22 cellular contexts compared by ENCODE assay signal in the genomic region with DNA sequence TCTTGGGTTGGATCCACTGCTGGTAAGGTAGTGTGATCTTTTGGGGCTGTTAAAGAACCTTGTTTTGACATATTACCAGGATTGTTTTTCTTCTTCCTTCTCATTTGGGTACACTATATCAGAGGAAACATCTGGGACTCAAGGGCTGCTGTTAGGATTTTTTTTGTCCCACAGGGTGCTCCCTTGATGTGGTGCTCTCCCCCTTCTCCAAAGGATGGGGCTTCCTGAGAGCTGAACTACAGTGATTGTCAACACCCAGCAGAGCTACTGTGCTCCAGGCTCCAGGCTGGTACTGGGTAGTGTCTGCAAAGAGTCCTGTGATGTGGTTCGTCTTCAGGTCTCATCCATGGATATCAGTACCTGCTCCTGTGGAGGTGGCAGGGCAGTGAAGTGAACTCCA. TPM values are rescaled to one million over a fixed set of nuclear protein-coding genes. Genes with fewer than 3 reads are reported as not detected.
DNase-seq lines count a peak whose midpoint lies in the region; ATAC-seq and TF ChIP-seq lines count a peak whose summit lies in the region.
"Had no signal": no experiment of that assay in that cellular context is flagged by ENCODE, and none has a peak within 500 bp of the region (broad histone marks: within the 10 kb centered on the region; RNA-seq: fewer than 3 reads in every experiment).

No MANE protein-coding gene starts in this region.

- peak overlapping the region; percentile 30 for H3K27ac Mint-ChIP-seq in activated naive CD4-positive, alpha-beta T cell treated with anti-CD3 and anti-CD28 coated beads, Interleukin-2, amount 50 U/mL, for 24 hours
- H3K27ac Mint-ChIP-seq in T-cell (peak overlapping the region; percentile 22 to 69), endodermal cell (peak overlapping the region; percentile 98)

- POLR2A ChIA-PET in T-cell (lab: Charles Lee): no interaction called here

- 93% methylated on average over 1 of the region's 1 CpG; no CpG with 5 or more reads in 1 of the 2 experiments for WGBS in endodermal cell (ENCODE audit: insufficient coverage in 1 of 2, insufficient read length in 1 of 2), 2 experiments
- 100% methylated on average over 1 of the region's 1 CpG for WGBS in esophagus muscularis mucosa
- 87 to 94% methylated on average over 1 of the region's 1 CpG for WGBS in sigmoid colon, 2 donors

- peaks cover 80% of the 10 kb centered on the region for H3K4me1 Mint-ChIP-seq in activated naive CD4-positive, alpha-beta T cell treated with anti-CD3 and anti-CD28 coated beads, Interleukin-2, amount 50 U/mL, for 24 hours
- H3K4me1 Mint-ChIP-seq in T-cell: peaks cover 66 to 82% (median 78%) of the 10 kb centered on the region in 3 donors
- H3K4me1 Mint-ChIP-seq in endodermal cell: peaks cover 31% of the 10 kb centered on the region

- CTCF ChIA-PET in T-cell (lab: Charles Lee): no interaction called here

- H3K9ac ChIP-seq in endodermal cell (ENCODE audit: extremely low read depth, low read length, poor library complexity, severe bottlenecking): no peak overlapping the region

- no peak overlapping the region for H3K27ac ChIP-seq in endodermal cell (ENCODE audit: low read depth, low read length)
- no peak overlapping the region for H3K27ac ChIP-seq in esophagus muscularis mucosa (replicated peaks in 1 of 4)
- H3K27ac ChIP-seq in sigmoid colon: no peak overlapping the region
- H3K27ac ChIP-seq: ascending aorta, epithelial cell of prostate had no signal

- H3K4me3 ChIP-seq in endodermal cell (ENCODE audit: low read length) (no peak overlapping the region), esophagus muscularis mucosa (no peak overlapping the region), sigmoid colon (no peak overlapping the region), BE2C (ENCODE audit: low read depth, low read length) (no peak overlapping the region)
- H3K4me3 ChIP-seq: ascending aorta had no signal

- ATAC-seq in T-cell (replicated peaks in 1 of 4): no peak
- ATAC-seq: left lobe of liver, sciatic nerve had no signal

- peaks cover 70% of the 10 kb centered on the region for H3K36me3 Mint-ChIP-seq in activated naive CD4-positive, alpha-beta T cell treated with anti-CD3 and anti-CD28 coated beads, Interleukin-2, amount 50 U/mL, for 24 hours
- peaks cover 89% of the 10 kb centered on the region for H3K36me3 Mint-ChIP-seq in T-cell
- peaks cover 13% of the 10 kb centered on the region for H3K36me3 Mint-ChIP-seq in endodermal cell (ENCODE audit: low read depth)

- H3K36me3 ChIP-seq in endodermal cell (ENCODE audit: control insufficient read depth, insufficient read depth, low read length): no peaks in the 10 kb centered on the region
- H3K36me3 ChIP-seq in esophagus muscularis mucosa: peaks cover 0 to 60% (median 29%) of the 10 kb centered on the region in 4 donors
- H3K36me3 ChIP-seq in sigmoid colon: peaks cover 0 to 56% (median 6%) of the 10 kb centered on the region in 4 donors
- H3K36me3 ChIP-seq in BE2C: no peaks in the 10 kb centered on the region

- no peak for TF ChIP-seq EP300 in esophagus muscularis mucosa (IDR thresholded peaks at IDR 0.05)
- TF ChIP-seq EP300 in sigmoid colon (IDR thresholded peaks at IDR 0.05): no peak

- TF ChIP-seq CTCF in endodermal cell (conservative IDR thresholded peaks at IDR 0.05): no peak
- no peak for TF ChIP-seq CTCF in esophagus muscularis mucosa (IDR thresholded peaks at IDR 0.05)
- TF ChIP-seq CTCF in sigmoid colon (IDR thresholded peaks at IDR 0.05): no peak
- no peak for TF ChIP-seq CTCF in BE2C (IDR thresholded peaks at IDR 0.05; ENCODE audit: low read depth, low read length)

- TF ChIP-seq POLR2A in esophagus muscularis mucosa (IDR thresholded peaks at IDR 0.05; ENCODE audit: low read depth): no peak
- TF ChIP-seq POLR2A in sigmoid colon (IDR thresholded peaks at IDR 0.05): no peak

- H3K4me3 Mint-ChIP-seq in activated naive CD4-positive, alpha-beta T cell treated with anti-CD3 and anti-CD28 coated beads, Interleukin-2, amount 50 U/mL, for 24 hours: peak overlapping the region; percentile 26
- H3K4me3 Mint-ChIP-seq in T-cell (peak overlapping the region in 1 of 3 donors; percentile 29), endodermal cell (peak overlapping the region; percentile 38)

- no peak for DNase-seq in activated naive CD4-positive, alpha-beta T cell treated with anti-CD3 and anti-CD28 coated beads, Interleukin-2, amount 50 U/mL, for 16 hours
- DNase-seq in T-cell: no peak
- no peak for DNase-seq in endodermal cell
- no peak for DNase-seq in esophagus muscularis mucosa (ENCODE audit: extremely low spot score)
- no peak for DNase-seq in sigmoid colon
- DNase-seq in BE2C: no peak
- DNase-seq: activated CD4-positive, CD25-positive, alpha-beta regulatory T cell; activated gamma-delta T cell; caudate nucleus; COR-L47; KBM-7; NCI-H146; NCI-H526 had no signal

- H3K4me1 ChIP-seq in endodermal cell (ENCODE audit: control insufficient read depth, insufficient read depth, low read length): peaks cover 5% of the 10 kb centered on the region
- H3K4me1 ChIP-seq in esophagus muscularis mucosa: peaks cover 3 to 26% (median 13%) of the 10 kb centered on the region in 4 donors
- H3K4me1 ChIP-seq in sigmoid colon: peaks cover 0 to 12% (median 2%) of the 10 kb centered on the region in 4 donors
- no peaks in the 10 kb centered on the region for H3K4me1 ChIP-seq in BE2C
- H3K4me1 ChIP-seq: ascending aorta had no signal

- H3K27me3 Mint-ChIP-seq in activated naive CD4-positive, alpha-beta T cell treated with anti-CD3 and anti-CD28 coated beads, Interleukin-2, amount 50 U/mL, for 24 hours: no peaks in the 10 kb centered on the region
- H3K27me3 Mint-ChIP-seq in T-cell (no peaks in the 10 kb centered on the region), endodermal cell (ENCODE audit: insufficient read depth) (no peaks in the 10 kb centered on the region)

- H3K27me3 ChIP-seq in endodermal cell (ENCODE audit: control insufficient read depth, insufficient read depth, low read length, poor library complexity, severe bottlenecking) (no peaks in the 10 kb centered on the region), esophagus muscularis mucosa (no peaks in the 10 kb centered on the region), sigmoid colon (no peaks in the 10 kb centered on the region), BE2C (no peaks in the 10 kb centered on the region)
- H3K27me3 ChIP-seq: ascending aorta had no signal

- intact Hi-C loops in esophagus muscularis mucosa (cut with DNase I): no loop called here
- intact Hi-C loops in sigmoid colon (cut with DNase I): no loop called here

- peaks cover 5% of the 10 kb centered on the region for H3K9me3 ChIP-seq in endodermal cell (ENCODE audit: control insufficient read depth, low read length)
- peaks cover 0 to 6% (median 2%) of the 10 kb centered on the region in 4 donors for H3K9me3 ChIP-seq in esophagus muscularis mucosa
- H3K9me3 ChIP-seq in sigmoid colon: no peaks in the 10 kb centered on the region
- no peaks in the 10 kb centered on the region for H3K9me3 ChIP-seq in BE2C
- H3K9me3 ChIP-seq: ascending aorta had no signal

- H3K9me3 Mint-ChIP-seq in activated naive CD4-positive, alpha-beta T cell treated with anti-CD3 and anti-CD28 coated beads, Interleukin-2, amount 50 U/mL, for 24 hours: peaks cover 5% of the 10 kb centered on the region
- H3K9me3 Mint-ChIP-seq in T-cell: peaks cover 0 to 11% (median 3%) of the 10 kb centered on the region in 3 donors
- peaks cover 5% of the 10 kb centered on the region for H3K9me3 Mint-ChIP-seq in endodermal cell

RNA-seq across cellular contexts. Expression of a gene that starts 20.6 kb away (rescaled TPM):
- total RNA-seq in T-cell: 100 to 1,000 TPM in 3 of 5 donors, 10 to 100 TPM in 2; 78.7 to 123 (median 106) TPM
- 10 to 100 TPM; 10.4 to 11.9 TPM for total RNA-seq in endodermal cell
- polyA plus RNA-seq in endodermal cell (2013, experiment 1 of 2): 8.3 TPM
- polyA plus RNA-seq in endodermal cell (2013, experiment 2 of 2): 10.8 TPM
- total RNA-seq in esophagus muscularis mucosa: 100 to 1,000 TPM in 1 of 4 donors, 10 to 100 TPM in 3; 25.7 to 101 (median 35.3) TPM
- 10 to 100 TPM; 42.5 to 92.6 (median 60.6) TPM for total RNA-seq in sigmoid colon
- polyA plus RNA-seq in sigmoid colon: 10 to 100 TPM; 20.1 to 78.4 (median 39.0) TPM
- polyA plus RNA-seq in BE2C (2012; ENCODE audit: insufficient read depth, insufficient read length, low read depth): 27.5 TPM
- total RNA-seq: HT-29 had no signal
- polyA plus RNA-seq: neural cell had no signal

RNA-seq across cellular contexts. Expression of a gene that starts 46.3 kb away (rescaled TPM):
- total RNA-seq in T-cell: 1 to 10 TPM; 2.1 to 7.1 (median 2.7) TPM
- 1 to 10 TPM; 2.0 to 4.2 TPM for total RNA-seq in endodermal cell
- 2.9 TPM for polyA plus RNA-seq in endodermal cell (2013, experiment 1 of 2)
- 2.8 TPM for polyA plus RNA-seq in endodermal cell (2013, experiment 2 of 2)
- under 1 TPM in 2 of 4 donors, not detected in 2; 0.32 to 0.50 TPM for total RNA-seq in esophagus muscularis mucosa
- 1 to 10 TPM in 1 of 4 donors, not detected in 3; 3.3 TPM for total RNA-seq in sigmoid colon
- polyA plus RNA-seq in sigmoid colon: 1 to 10 TPM in 2 of 3 donors, not detected in 1; 1.6 to 5.3 TPM
- polyA plus RNA-seq in BE2C (2012; ENCODE audit: insufficient read depth, insufficient read length, low read depth): not detected
- total RNA-seq: dermis microvascular lymphatic vessel endothelial cell, fibroblast of villous mesenchyme, HT-29 had no signal

Comparison
In these comparisons a context has a peak if more than half of its experiments do, and no peak if none do; other contexts are left out.
1. H3K27ac Mint-ChIP-seq: peak in every context shown above with its lines; median percentile 98 in endodermal cell; 46 in T-cell; 30 in activated naive CD4-positive, alpha-beta T cell treated with anti-CD3 and anti-CD28 coated beads, Interleukin-2, amount 50 U/mL, for 24 hours.